Comparison of ENCODE assay signal across 11 cellular contexts in the genomic region with DNA sequence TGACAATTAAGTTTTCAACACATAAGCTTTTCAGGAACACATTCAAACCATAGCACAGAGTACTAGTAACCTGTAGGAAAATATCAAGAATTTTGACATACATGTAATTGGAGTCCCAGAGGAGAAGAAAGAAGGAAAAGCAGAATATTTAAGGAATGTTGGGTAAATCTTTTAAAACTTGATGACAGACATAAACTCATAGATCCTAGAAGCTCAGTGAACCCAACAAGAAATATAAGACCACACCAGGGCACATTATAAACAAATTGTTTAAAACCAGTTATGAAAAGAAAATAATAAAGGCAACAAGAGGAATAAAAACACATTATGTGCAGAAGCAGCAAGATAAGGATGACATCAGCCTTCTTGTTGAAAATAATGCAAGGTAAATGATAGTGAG.
"Had no signal": no experiment of that assay in that cellular context is flagged by ENCODE, and none has a peak within 500 bp of the region (broad histone marks: within the 10 kb centered on the region; RNA-seq: fewer than 3 reads in every experiment).

No MANE protein-coding gene starts in this region.

- H3K27ac Mint-ChIP-seq: GM23338, H9, HFFc6 had no signal

- H3K4me2 ChIP-seq: GM23338 had no signal

- H2AFZ ChIP-seq: GM23248, GM23338 had no signal

- H3K9ac ChIP-seq: GM23248 had no signal

- H3K4me3 Mint-ChIP-seq: GM23338, H9, HFFc6 had no signal

- H3K4me3 ChIP-seq: GM23248, GM23338, HAP-1 had no signal

- H3K4me1 ChIP-seq: HAP-1 had no signal

- ATAC-seq: GM23338, HCT116 had no signal

- H3K27ac ChIP-seq: GM23248 had no signal

- DNase-seq: GM23248, GOT3, H7, H9, HCEC 1CT, HFFc6 had no signal

- FAIRE-seq: H1, H54 had no signal

- H3K36me3 ChIP-seq: HAP-1 had no signal

- H3K4me1 Mint-ChIP-seq: GM23338, H9 had no signal
